In genomic region chr16:50167603-50168002, GRCh38 we compare ENCODE assay signal across 14 cellular contexts. TPM values are rescaled to one million over a fixed set of nuclear protein-coding genes. Genes with fewer than 3 reads are reported as not detected.
DNase-seq lines count a peak whose midpoint lies in the region; ATAC-seq and TF ChIP-seq lines count a peak whose summit lies in the region.
"Had no signal": no experiment of that assay in that cellular context is flagged by ENCODE, and none has a peak within 500 bp of the region (broad histone marks: within the 10 kb centered on the region; RNA-seq: fewer than 3 reads in every experiment).

No MANE protein-coding gene starts in this region.

- H3K27ac Mint-ChIP-seq in stimulated activated naive CD8-positive, alpha-beta T cell treated with anti-CD3 and anti-CD28 coated beads, Interleukin-15, Interleukin-2, amounts not matched to agents 100 ng/mL and 50 ng/mL, for 24 hours = peak overlapping the region; percentile 74
- H3K27ac Mint-ChIP-seq in activated T-helper 17 cell treated with anti-CD3 and anti-CD28 coated beads, Interleukin-2, amount 50 U/mL, for 72 hours = peak overlapping the region; percentile 51

- peak overlapping the region; percentile 71 for H3K4me3 Mint-ChIP-seq in stimulated activated naive CD8-positive, alpha-beta T cell treated with anti-CD3 and anti-CD28 coated beads, Interleukin-15, Interleukin-2, amounts not matched to agents 100 ng/mL and 50 ng/mL, for 24 hours
- peak overlapping the region; percentile 66 for H3K4me3 Mint-ChIP-seq in activated T-helper 17 cell treated with anti-CD3 and anti-CD28 coated beads, Interleukin-2, amount 50 U/mL, for 72 hours

- H3K36me3 ChIP-seq in prostate gland = no peaks in the 10 kb centered on the region

- no peaks in the 10 kb centered on the region for H3K27me3 ChIP-seq in prostate gland (replicated peaks; ENCODE audit: insufficient read depth)
- H3K27me3 ChIP-seq: dorsolateral prefrontal cortex had no signal

- no peaks in the 10 kb centered on the region for H3K9me3 ChIP-seq in prostate gland

- 68% methylated on average over 7 of the region's 7 CpGs for WGBS in prostate gland

- DNase-seq in stimulated activated naive CD8-positive, alpha-beta T cell treated with anti-CD3 and anti-CD28 coated beads, Interleukin-15, Interleukin-2, amounts not matched to agents 100 U/mL and 50 U/mL, for 24 hours = no peak
- DNase-seq in kidney tubule cell (ENCODE audit: low spot score) (peak; percentile 30), prostate gland (ENCODE audit: low spot score) (no peak), HK-2 (ENCODE audit: unreplicated experiment) (no peak), middle frontal gyrus (ENCODE audit: extremely low spot score, low spot score) (no peak), DMS53 (lab: John Stamatoyannopoulos, UW) (no peak)
- DNase-seq: activated CD4-positive, alpha-beta T cell treated with anti-CD3 and anti-CD28 coated beads for 48 hours; C1 segment of cervical spinal cord; dorsolateral prefrontal cortex; GDM1; GM23248; NCI-H2171 had no signal

- no peaks in the 10 kb centered on the region for H3K27me3 Mint-ChIP-seq in stimulated activated naive CD8-positive, alpha-beta T cell treated with anti-CD3 and anti-CD28 coated beads, Interleukin-15, Interleukin-2, amounts not matched to agents 100 ng/mL and 50 ng/mL, for 24 hours
- H3K27me3 Mint-ChIP-seq in activated T-helper 17 cell treated with anti-CD3 and anti-CD28 coated beads, Interleukin-2, amount 50 U/mL, for 72 hours = no peaks in the 10 kb centered on the region

- H3K4me3 ChIP-seq in prostate gland = no peak overlapping the region
- H3K4me3 ChIP-seq: dorsolateral prefrontal cortex, GM23248 had no signal

- TF ChIP-seq CTCF in prostate gland (IDR thresholded peaks at IDR 0.05) = no peak

- ATAC-seq in stimulated activated naive CD8-positive, alpha-beta T cell treated with anti-CD3 and anti-CD28 coated beads, Interleukin-15, Interleukin-2, amounts not matched to agents 100 U/mL and 50 U/mL, for 24 hours = no peak
- ATAC-seq in activated T-helper 17 cell treated with anti-CD3 and anti-CD28 coated beads, Interleukin-2, amount 50 U/mL, for 72 hours (replicated peaks) = no peak

- no peak overlapping the region for H3K27ac ChIP-seq in prostate gland
- H3K27ac ChIP-seq: dorsolateral prefrontal cortex had no signal

- H3K9me3 Mint-ChIP-seq in stimulated activated naive CD8-positive, alpha-beta T cell treated with anti-CD3 and anti-CD28 coated beads, Interleukin-15, Interleukin-2, amounts not matched to agents 100 ng/mL and 50 ng/mL, for 24 hours = no peaks in the 10 kb centered on the region
- H3K9me3 Mint-ChIP-seq in activated T-helper 17 cell treated with anti-CD3 and anti-CD28 coated beads, Interleukin-2, amount 50 U/mL, for 72 hours = no peaks in the 10 kb centered on the region

- peaks cover 74% of the 10 kb centered on the region for H3K4me1 Mint-ChIP-seq in stimulated activated naive CD8-positive, alpha-beta T cell treated with anti-CD3 and anti-CD28 coated beads, Interleukin-15, Interleukin-2, amounts not matched to agents 100 ng/mL and 50 ng/mL, for 24 hours (ENCODE audit: low read depth)
- H3K4me1 Mint-ChIP-seq in activated T-helper 17 cell treated with anti-CD3 and anti-CD28 coated beads, Interleukin-2, amount 50 U/mL, for 72 hours = peaks cover 25% of the 10 kb centered on the region

- no peak for TF ChIP-seq POLR2A in prostate gland (IDR thresholded peaks at IDR 0.05)

- H3K4me1 ChIP-seq in prostate gland (replicated peaks) = no peaks in the 10 kb centered on the region

- intact Hi-C loops in prostate gland (cut with DNase I) = no loop called here

- H3K36me3 Mint-ChIP-seq in stimulated activated naive CD8-positive, alpha-beta T cell treated with anti-CD3 and anti-CD28 coated beads, Interleukin-15, Interleukin-2, amounts not matched to agents 100 ng/mL and 50 ng/mL, for 24 hours (ENCODE audit: low read depth) = peaks cover 3% of the 10 kb centered on the region
- H3K36me3 Mint-ChIP-seq in activated T-helper 17 cell treated with anti-CD3 and anti-CD28 coated beads, Interleukin-2, amount 50 U/mL, for 72 hours (ENCODE audit: low read depth) = peaks cover 6% of the 10 kb centered on the region

RNA-seq across cellular contexts. Expression of gene TENT4B, which starts 14.5 kb away (rescaled TPM):
- 10 to 100 TPM; 16.3 to 31.5 TPM for total RNA-seq in activated T-helper 17 cell treated with anti-CD3 and anti-CD28 coated beads, Interleukin-2, amount 50 U/mL, for 72 hours
- total RNA-seq in prostate gland = 10 to 100 TPM; 11.5 to 15.1 TPM
